ENCODE assay signal across 1 cellular context in genomic region chr18:8450013-8450412, GRCh38.
TF ChIP-seq lines count a peak whose summit lies in the region.

No MANE protein-coding gene starts in this region.

TF ChIP-seq in GM23338, 12 proteins besides CTCF, POLR2A, EP300 and RAD21 (continued from another document):
- TF ChIP-seq ZNF462 (CRISPR knock-in tag; IDR thresholded peaks at IDR 0.05): no peak
